In the genomic region with DNA sequence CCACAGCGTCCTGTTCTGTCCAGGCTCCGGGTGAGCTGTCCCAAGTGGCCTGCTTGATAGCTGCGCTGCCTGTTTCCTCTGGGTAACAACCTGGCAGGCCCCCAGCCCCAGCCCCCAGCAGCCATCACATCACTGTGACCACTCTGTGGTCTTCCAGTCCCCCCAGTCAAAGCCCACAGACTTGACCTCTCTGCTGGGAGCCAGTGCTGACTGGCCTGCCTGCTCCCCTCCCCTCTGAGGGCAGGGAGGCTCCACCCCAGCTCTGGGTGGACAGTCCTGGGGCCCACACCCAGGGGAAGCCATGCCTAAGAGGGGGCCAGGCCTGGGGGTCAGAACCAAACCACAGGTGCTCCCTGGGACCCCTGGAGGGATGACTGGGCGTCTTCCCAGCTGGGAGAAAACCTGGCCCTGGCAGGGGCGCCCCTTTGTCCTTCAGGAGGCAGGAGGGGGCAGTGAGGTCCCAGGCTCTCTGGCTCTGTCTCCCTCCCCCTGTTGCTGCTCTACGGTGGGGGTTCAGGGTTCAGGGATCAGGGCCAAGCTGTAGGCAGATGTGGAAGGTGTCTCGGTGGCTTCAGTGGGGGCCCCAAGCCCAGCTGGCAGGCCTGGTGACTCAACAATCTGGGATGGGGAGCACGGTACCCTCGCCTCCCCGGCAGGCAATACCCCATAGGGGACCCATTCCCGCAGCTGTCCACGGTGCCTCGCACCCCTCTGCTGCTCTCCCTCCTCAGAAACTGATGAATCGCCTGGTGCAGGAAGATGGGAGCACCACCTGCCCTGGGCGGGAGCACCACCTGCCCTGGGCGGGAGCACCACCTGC, we compare ENCODE assay signal across 17 cellular contexts. TPM values are rescaled to one million over a fixed set of nuclear protein-coding genes. Genes with fewer than 3 reads are reported as not detected.
DNase-seq lines count a peak whose midpoint lies in the region; ATAC-seq lines count a peak whose summit lies in the region.
"Had no signal": no experiment of that assay in that cellular context is flagged by ENCODE, and none has a peak within 500 bp of the region (broad histone marks: within the 10 kb centered on the region; RNA-seq: fewer than 3 reads in every experiment).

No MANE protein-coding gene starts in this region.

- no peaks in the 10 kb centered on the region for H3K27me3 Mint-ChIP-seq in CD8-positive, alpha-beta memory T cell
- H3K27me3 Mint-ChIP-seq in activated T-helper 2 cell treated with anti-CD3 and anti-CD28 coated beads, Interferon-gamma antibody, Interleukin-2, Interleukin-4, amounts not matched to agents 10 μg/mL and 5 μg/mL and 100 μg/mL, durations not matched to agents 14 hours and 24 hours and 36 hours (ENCODE audit: low read depth) = no peaks in the 10 kb centered on the region
- H3K27me3 Mint-ChIP-seq in natural killer cell treated with Interleukin-12 subunit alpha and Interleukin-12 subunit beta and Interleukin-15 and Interleukin-18, amount 100 ng/mL, for 72 hours = no peaks in the 10 kb centered on the region

- peaks cover 51% of the 10 kb centered on the region for H3K4me1 ChIP-seq in BLaER1
- peaks cover 31% of the 10 kb centered on the region for H3K4me1 ChIP-seq in CD8-positive, alpha-beta memory T cell (ENCODE audit: insufficient read depth, low read length)

- peak overlapping the region in 4 of 7 donors; percentile 33 to 53 (median 44) for H3K4me3 Mint-ChIP-seq in CD8-positive, alpha-beta memory T cell
- H3K4me3 Mint-ChIP-seq in activated T-helper 2 cell treated with anti-CD3 and anti-CD28 coated beads, Interferon-gamma antibody, Interleukin-2, Interleukin-4, amounts not matched to agents 10 μg/mL and 5 μg/mL and 100 μg/mL, durations not matched to agents 14 hours and 24 hours and 36 hours (ENCODE audit: low read depth) = peak overlapping the region; percentile 33
- peak overlapping the region; percentile 17 for H3K4me3 Mint-ChIP-seq in natural killer cell treated with Interleukin-12 subunit alpha and Interleukin-12 subunit beta and Interleukin-15 and Interleukin-18, amount 100 ng/mL, for 72 hours

- no peak overlapping the region for H3K27ac ChIP-seq in BLaER1
- H3K27ac ChIP-seq in CD8-positive, alpha-beta memory T cell (ENCODE audit: low read depth, low read length) = peak overlapping the region; percentile 54

- H3K36me3 ChIP-seq in BLaER1 = no peaks in the 10 kb centered on the region
- H3K36me3 ChIP-seq in CD8-positive, alpha-beta memory T cell (ENCODE audit: insufficient read depth, low read length) = no peaks in the 10 kb centered on the region
- H3K36me3 ChIP-seq: ovary, thoracic aorta had no signal

- intact Hi-C loops in activated T-helper 2 cell treated with anti-CD3 and anti-CD28 coated beads, Interferon-gamma antibody, Interleukin-2, Interleukin-4, amounts not matched to agents 10 μg/mL and 5 μg/mL and 100 μg/mL, durations not matched to agents 14 hours and 24 hours and 36 hours (cut with micrococcal nuclease) = no loop called here

- no peak overlapping the region for H3K9ac ChIP-seq in BLaER1

- no peaks in the 10 kb centered on the region for H3K9me3 Mint-ChIP-seq in CD8-positive, alpha-beta memory T cell
- no peaks in the 10 kb centered on the region for H3K9me3 Mint-ChIP-seq in activated T-helper 2 cell treated with anti-CD3 and anti-CD28 coated beads, Interferon-gamma antibody, Interleukin-2, Interleukin-4, amounts not matched to agents 10 μg/mL and 5 μg/mL and 100 μg/mL, durations not matched to agents 14 hours and 24 hours and 36 hours
- no peaks in the 10 kb centered on the region for H3K9me3 Mint-ChIP-seq in natural killer cell treated with Interleukin-12 subunit alpha and Interleukin-12 subunit beta and Interleukin-15 and Interleukin-18, amount 100 ng/mL, for 72 hours

- H3K9me3 ChIP-seq in BLaER1 = no peaks in the 10 kb centered on the region
- no peaks in the 10 kb centered on the region for H3K9me3 ChIP-seq in CD8-positive, alpha-beta memory T cell (ENCODE audit: low read length)
- H3K9me3 ChIP-seq: ovary, thoracic aorta had no signal

- CTCF ChIA-PET in CD8-positive, alpha-beta memory T cell (lab: Charles Lee) = no interaction called here

- H3K4me2 ChIP-seq in BLaER1 = peak overlapping the region; percentile 99

- H3K27me3 ChIP-seq in BLaER1 = peaks cover 40% of the 10 kb centered on the region; the same call in 1 of the 2 replicates
- no peaks in the 10 kb centered on the region for H3K27me3 ChIP-seq in CD8-positive, alpha-beta memory T cell (ENCODE audit: insufficient read depth, low read length, poor library complexity, severe bottlenecking)
- H3K27me3 ChIP-seq: ovary had no signal

- H3K36me3 Mint-ChIP-seq in CD8-positive, alpha-beta memory T cell = no peaks in the 10 kb centered on the region
- H3K36me3 Mint-ChIP-seq in activated T-helper 2 cell treated with anti-CD3 and anti-CD28 coated beads, Interferon-gamma antibody, Interleukin-2, Interleukin-4, amounts not matched to agents 10 μg/mL and 5 μg/mL and 100 μg/mL, durations not matched to agents 14 hours and 24 hours and 36 hours (ENCODE audit: low read depth) = peaks cover 5% of the 10 kb centered on the region
- H3K36me3 Mint-ChIP-seq in natural killer cell treated with Interleukin-12 subunit alpha and Interleukin-12 subunit beta and Interleukin-15 and Interleukin-18, amount 100 ng/mL, for 72 hours = no peaks in the 10 kb centered on the region

- peaks cover 30% of the 10 kb centered on the region for H4K20me1 ChIP-seq in BLaER1

- H3K4me1 Mint-ChIP-seq in CD8-positive, alpha-beta memory T cell = peaks cover 5 to 24% (median 11%) of the 10 kb centered on the region in 3 donors
- peaks cover 6% of the 10 kb centered on the region for H3K4me1 Mint-ChIP-seq in activated T-helper 2 cell treated with anti-CD3 and anti-CD28 coated beads, Interferon-gamma antibody, Interleukin-2, Interleukin-4, amounts not matched to agents 10 μg/mL and 5 μg/mL and 100 μg/mL, durations not matched to agents 14 hours and 24 hours and 36 hours (ENCODE audit: low read depth)
- H3K4me1 Mint-ChIP-seq in natural killer cell treated with Interleukin-12 subunit alpha and Interleukin-12 subunit beta and Interleukin-15 and Interleukin-18, amount 100 ng/mL, for 72 hours (ENCODE audit: low read depth in 2 of 2) = peaks cover 4 to 12% of the 10 kb centered on the region in 2 donors
- H3K4me1 Mint-ChIP-seq: endodermal cell had no signal

- DNase-seq in CD8-positive, alpha-beta memory T cell = no peak
- DNase-seq in activated T-helper 2 cell treated with anti-CD3 and anti-CD28 coated beads, Interferon-gamma antibody, Interleukin-2, Interleukin-4, amounts not matched to agents 10 μg/mL and 5 μg/mL and 100 μg/mL, durations not matched to agents 14 hours and 24 hours and 36 hours (ENCODE audit: low spot score) = no peak
- no peak for DNase-seq in natural killer cell treated with Interleukin-12 subunit alpha and Interleukin-12 subunit beta and Interleukin-15 and Interleukin-18, amount 100 ng/mL, for 72 hours (ENCODE audit: low spot score)
- DNase-seq in UCSD-AML1 (lab: John Stamatoyannopoulos, UW; ENCODE audit: unreplicated experiment) (no peak), NCI-H446 treated with DMSO at 0.1 percent for 48 hours (lab: John Stamatoyannopoulos, UW) (no peak), NCI-H1694 treated with DMSO at 0.1 percent for 48 hours (lab: John Stamatoyannopoulos, UW) (no peak), AML-193 (lab: John Stamatoyannopoulos, UW) (no peak)
- DNase-seq: activated CD4-positive, alpha-beta T cell treated with anti-CD3 and anti-CD28 coated beads, Interleukin-2, amount 50 U/mL, for 48 hours; activated naive CD4-positive, alpha-beta T cell treated with Interleukin-2 at 50 U/mL for 16 hours; C1 segment of cervical spinal cord; endodermal cell; foreskin fibroblast; mesendoderm; NCI-H2107 had no signal

- peak overlapping the region in 7 of 8 donors; percentile 47 to 93 (median 90) for H3K27ac Mint-ChIP-seq in CD8-positive, alpha-beta memory T cell
- peak overlapping the region; percentile 46 for H3K27ac Mint-ChIP-seq in activated T-helper 2 cell treated with anti-CD3 and anti-CD28 coated beads, Interferon-gamma antibody, Interleukin-2, Interleukin-4, amounts not matched to agents 10 μg/mL and 5 μg/mL and 100 μg/mL, durations not matched to agents 14 hours and 24 hours and 36 hours
- H3K27ac Mint-ChIP-seq in natural killer cell treated with Interleukin-12 subunit alpha and Interleukin-12 subunit beta and Interleukin-15 and Interleukin-18, amount 100 ng/mL, for 72 hours = peak overlapping the region; percentile 50 to 69
- H3K27ac Mint-ChIP-seq: endodermal cell had no signal

- H3K4me3 ChIP-seq in BLaER1 = no peak overlapping the region
- no peak overlapping the region for H3K4me3 ChIP-seq in CD8-positive, alpha-beta memory T cell (ENCODE audit: low read length)
- H3K4me3 ChIP-seq: ovary had no signal

- POLR2A ChIA-PET in CD8-positive, alpha-beta memory T cell (lab: Charles Lee) = no interaction called here

- no peak for ATAC-seq in natural killer cell treated with Interleukin-12 subunit alpha and Interleukin-12 subunit beta and Interleukin-15 and Interleukin-18, amount 100 ng/mL, for 72 hours

RNA-seq across cellular contexts. Expression of a gene that starts 1.8 kb away (rescaled TPM):
- 10 to 100 TPM; 27.5 to 31.8 TPM for total RNA-seq in CD8-positive, alpha-beta memory T cell
- 3.3 TPM for polyA plus RNA-seq in CD8-positive, alpha-beta memory T cell
- 187 and 200 TPM in 2 replicates for total RNA-seq in activated T-helper 2 cell treated with anti-CD3 and anti-CD28 coated beads, Interferon-gamma antibody, Interleukin-2, Interleukin-4, amounts not matched to agents 10 μg/mL and 5 μg/mL and 100 μg/mL, durations not matched to agents 14 hours and 24 hours and 36 hours
- 100 to 1,000 TPM; 241 to 534 TPM for total RNA-seq in natural killer cell treated with Interleukin-12 subunit alpha and Interleukin-12 subunit beta and Interleukin-15 and Interleukin-18, amount 100 ng/mL, for 72 hours

RNA-seq across cellular contexts. Expression of a gene that starts 14.4 kb away (rescaled TPM):
- total RNA-seq in CD8-positive, alpha-beta memory T cell = 10 to 100 TPM; 69.8 to 77.6 TPM
- polyA plus RNA-seq in CD8-positive, alpha-beta memory T cell = 39.2 TPM
- 51.7 and 53.1 TPM in 2 replicates for total RNA-seq in activated T-helper 2 cell treated with anti-CD3 and anti-CD28 coated beads, Interferon-gamma antibody, Interleukin-2, Interleukin-4, amounts not matched to agents 10 μg/mL and 5 μg/mL and 100 μg/mL, durations not matched to agents 14 hours and 24 hours and 36 hours
- total RNA-seq in natural killer cell treated with Interleukin-12 subunit alpha and Interleukin-12 subunit beta and Interleukin-15 and Interleukin-18, amount 100 ng/mL, for 72 hours = 10 to 100 TPM; 34.0 to 82.2 TPM

RNA-seq across cellular contexts. Expression of a gene that starts 46.5 kb away (rescaled TPM):
- 100 to 1,000 TPM; 129 to 141 TPM for total RNA-seq in CD8-positive, alpha-beta memory T cell
- 74.6 TPM for polyA plus RNA-seq in CD8-positive, alpha-beta memory T cell
- 139 and 151 TPM in 2 replicates for total RNA-seq in activated T-helper 2 cell treated with anti-CD3 and anti-CD28 coated beads, Interferon-gamma antibody, Interleukin-2, Interleukin-4, amounts not matched to agents 10 μg/mL and 5 μg/mL and 100 μg/mL, durations not matched to agents 14 hours and 24 hours and 36 hours
- total RNA-seq in natural killer cell treated with Interleukin-12 subunit alpha and Interleukin-12 subunit beta and Interleukin-15 and Interleukin-18, amount 100 ng/mL, for 72 hours = 100 to 1,000 TPM; 160 to 215 TPM
